Comparison of ENCODE assay signal across 22 cellular contexts in genomic region chr6:127902933-127903332, GRCh38. TPM values are rescaled to one million over a fixed set of nuclear protein-coding genes. Genes with fewer than 3 reads are reported as not detected.
A peak's percentile ranks its signal among the peaks of the same experiment; 100 is the strongest.
DNase-seq lines count a peak whose midpoint lies in the region; ATAC-seq lines count a peak whose summit lies in the region.
"Had no signal": no experiment of that assay in that cellular context is flagged by ENCODE, and none has a peak within 500 bp of the region (broad histone marks: within the 10 kb centered on the region; RNA-seq: fewer than 3 reads in every experiment).

No MANE protein-coding gene starts in this region.

- H3K27ac Mint-ChIP-seq in activated naive CD4-positive, alpha-beta T cell treated with anti-CD3 and anti-CD28 coated beads, Interleukin-2, amount 10 ng/mL, durations not matched to agents 7 days and 5 days = no peak overlapping the region
- H3K27ac Mint-ChIP-seq in activated naive CD8-positive, alpha-beta T cell = peak overlapping the region; percentile 80
- peak overlapping the region in 1 of 2 donors; percentile 93 for H3K27ac Mint-ChIP-seq in stimulated activated naive CD8-positive, alpha-beta T cell treated with anti-CD3 and anti-CD28 coated beads, Interleukin-15, amount 100 ng/mL, for 72 hours
- H3K27ac Mint-ChIP-seq: CD14-positive monocyte, HFFc6 had no signal

- H3K4me1 Mint-ChIP-seq in activated naive CD4-positive, alpha-beta T cell treated with anti-CD3 and anti-CD28 coated beads, Interleukin-2, amount 10 ng/mL, durations not matched to agents 7 days and 5 days = peaks cover 66% of the 10 kb centered on the region
- peaks cover 71% of the 10 kb centered on the region for H3K4me1 Mint-ChIP-seq in activated naive CD8-positive, alpha-beta T cell (ENCODE audit: low read depth)
- H3K4me1 Mint-ChIP-seq in stimulated activated naive CD8-positive, alpha-beta T cell treated with anti-CD3 and anti-CD28 coated beads, Interleukin-15, amount 100 ng/mL, for 72 hours = peaks cover 50% of the 10 kb centered on the region
- H3K4me1 Mint-ChIP-seq: CD14-positive monocyte had no signal

- no peaks in the 10 kb centered on the region for H3K27me3 Mint-ChIP-seq in activated naive CD4-positive, alpha-beta T cell treated with anti-CD3 and anti-CD28 coated beads, Interleukin-2, amount 10 ng/mL, durations not matched to agents 7 days and 5 days
- no peaks in the 10 kb centered on the region for H3K27me3 Mint-ChIP-seq in activated naive CD8-positive, alpha-beta T cell
- no peaks in the 10 kb centered on the region for H3K27me3 Mint-ChIP-seq in stimulated activated naive CD8-positive, alpha-beta T cell treated with anti-CD3 and anti-CD28 coated beads, Interleukin-15, amount 100 ng/mL, for 72 hours

- DNase-seq in activated naive CD4-positive, alpha-beta T cell treated with anti-CD3 and anti-CD28 coated beads, Interleukin-2, amount 10 ng/mL, durations not matched to agents 7 days and 5 days = no peak
- no peak for DNase-seq in activated naive CD4-positive, alpha-beta T cell (lab: John Stamatoyannopoulos, UW)
- DNase-seq in SK-N-DZ (ENCODE audit: low spot score) (peak; percentile 70), mucosa of gallbladder (ENCODE audit: low spot score) (no peak), retina (no peak), middle frontal gyrus (ENCODE audit: extremely low spot score, low spot score) (no peak)
- no peak for DNase-seq in stimulated activated naive CD8-positive, alpha-beta T cell treated with anti-CD3 and anti-CD28 coated beads, Interleukin-15, amount 100 ng/mL, for 72 hours
- DNase-seq: activated effector memory CD4-positive, alpha-beta T cell treated with anti-CD3 and anti-CD28 coated beads, Interleukin-2, amount 50 U/mL, for 16 hours; cerebellar nuclear complex; DMS53; erythroblast; foreskin melanocyte; HFFc6; hippocampal formation; NCI-H1417 had no signal

- peak; percentile 49 for ATAC-seq in stimulated activated naive CD8-positive, alpha-beta T cell treated with anti-CD3 and anti-CD28 coated beads, Interleukin-15, amount 100 ng/mL, for 72 hours
- ATAC-seq: Right ventricle myocardium inferior, sciatic nerve had no signal

- H3K9me3 Mint-ChIP-seq in activated naive CD4-positive, alpha-beta T cell treated with anti-CD3 and anti-CD28 coated beads, Interleukin-2, amount 10 ng/mL, durations not matched to agents 7 days and 5 days = peaks cover 18% of the 10 kb centered on the region
- peaks cover 5% of the 10 kb centered on the region for H3K9me3 Mint-ChIP-seq in activated naive CD8-positive, alpha-beta T cell (ENCODE audit: low read depth)
- no peaks in the 10 kb centered on the region for H3K9me3 Mint-ChIP-seq in stimulated activated naive CD8-positive, alpha-beta T cell treated with anti-CD3 and anti-CD28 coated beads, Interleukin-15, amount 100 ng/mL, for 72 hours
- H3K9me3 Mint-ChIP-seq: HFFc6 had no signal

- H3K4me3 Mint-ChIP-seq in activated naive CD4-positive, alpha-beta T cell treated with anti-CD3 and anti-CD28 coated beads, Interleukin-2, amount 10 ng/mL, durations not matched to agents 7 days and 5 days = peak overlapping the region; percentile 8
- peak overlapping the region; percentile 61 for H3K4me3 Mint-ChIP-seq in activated naive CD8-positive, alpha-beta T cell
- H3K4me3 Mint-ChIP-seq in stimulated activated naive CD8-positive, alpha-beta T cell treated with anti-CD3 and anti-CD28 coated beads, Interleukin-15, amount 100 ng/mL, for 72 hours = peak overlapping the region; percentile 57 to 58
- H3K4me3 Mint-ChIP-seq: CD14-positive monocyte, HFFc6 had no signal

- CTCF ChIA-PET in activated naive CD4-positive, alpha-beta T cell treated with anti-CD3 and anti-CD28 coated beads, Interleukin-2, amount 10 ng/mL, durations not matched to agents 7 days and 5 days (lab: Charles Lee) = interaction anchor here (1.1 kb wide), 1 partner anchor 16 kb away, joined by 8 read pairs; no protein-coding TSS in a partner anchor

- peaks cover 51% of the 10 kb centered on the region for H3K36me3 Mint-ChIP-seq in activated naive CD4-positive, alpha-beta T cell treated with anti-CD3 and anti-CD28 coated beads, Interleukin-2, amount 10 ng/mL, durations not matched to agents 7 days and 5 days
- peaks cover 7% of the 10 kb centered on the region for H3K36me3 Mint-ChIP-seq in activated naive CD8-positive, alpha-beta T cell
- H3K36me3 Mint-ChIP-seq: CD14-positive monocyte had no signal

RNA-seq across cellular contexts. Expression of gene THEMIS, which starts 2.1 kb away (rescaled TPM):
- polyA plus RNA-seq in SK-N-DZ (2014; cell fraction: cytosol; rRNA removed) = not detected in 2 replicates
- polyA plus RNA-seq in SK-N-DZ (2014; cell fraction: nucleus; rRNA removed) = not detected in 2 replicates
- 2.8 TPM for total RNA-seq in mucosa of gallbladder
- total RNA-seq: myocyte, OCI-LY7 had no signal
- polyA plus RNA-seq: AG04450 had no signal

Comparison
In these comparisons a context has a peak if more than half of its experiments do, and no peak if none do; other contexts are left out.
1. H3K4me3 Mint-ChIP-seq: peak in every context shown above with its lines; median percentile 61 in activated naive CD8-positive, alpha-beta T cell; 58 in stimulated activated naive CD8-positive, alpha-beta T cell treated with anti-CD3 and anti-CD28 coated beads, Interleukin-15, amount 100 ng/mL, for 72 hours; 8 in activated naive CD4-positive, alpha-beta T cell treated with anti-CD3 and anti-CD28 coated beads, Interleukin-2, amount 10 ng/mL, durations not matched to agents 7 days and 5 days.